ENCODE assay signal across 8 cellular contexts in the genomic region with DNA sequence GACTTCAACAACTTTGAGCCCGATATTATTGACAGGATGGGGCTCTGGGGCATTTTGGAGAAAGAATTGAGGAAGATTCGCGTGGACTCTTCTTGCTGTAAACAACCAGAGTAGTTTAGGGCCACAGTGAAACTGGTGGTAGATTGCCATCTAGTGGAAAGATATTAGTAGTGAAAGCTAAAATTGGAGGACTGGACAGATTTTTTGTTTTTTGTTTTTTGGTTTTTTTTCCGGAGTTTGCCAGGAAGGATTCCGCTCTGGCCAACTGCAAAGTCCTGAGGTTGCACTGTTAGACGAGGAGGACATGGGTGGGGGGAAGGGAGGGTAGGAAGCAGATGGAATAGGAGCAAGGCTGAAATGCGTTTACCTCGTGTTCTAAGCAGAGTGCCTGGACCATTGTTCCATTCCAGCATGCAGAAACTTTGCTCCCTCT. TPM values are rescaled to one million over a fixed set of nuclear protein-coding genes. Genes with fewer than 3 reads are reported as not detected.
DNase-seq lines count a peak whose midpoint lies in the region; ATAC-seq and TF ChIP-seq lines count a peak whose summit lies in the region.

No MANE protein-coding gene starts in this region.

- TF ChIP-seq CTCF in CD14-positive monocyte (IDR thresholded peaks at IDR 0.05) (peak; percentile 66), adrenal gland (IDR thresholded peaks at IDR 0.05) (peak; percentile 49 to 90 (median 73)), right atrium auricular region (IDR thresholded peaks at IDR 0.05) (peak; percentile 40 to 87)

- H3K4me3 ChIP-seq in adrenal gland = no peak overlapping the region
- no peak overlapping the region for H3K4me3 ChIP-seq in right atrium auricular region
- H3K4me3 ChIP-seq in skeletal muscle cell (ENCODE audit: low read depth, low read length) = no peak overlapping the region

- no peak for TF ChIP-seq POLR2A in adrenal gland (IDR thresholded peaks at IDR 0.05)

- WGBS in adrenal gland, 4 donors = 4 to 6% (median 4%) methylated on average over 8 of the region's 8 CpGs

- DNase-seq in CD14-positive monocyte (ENCODE audit: low spot score) = no peak
- peak; percentile 8 for DNase-seq in NCI-H2196 treated with DMSO at 0.1 percent for 48 hours (lab: John Stamatoyannopoulos, UW; ENCODE audit: unreplicated experiment)
- DNase-seq in adrenal gland = peak in 3 of 7 donors; percentile 15 to 27 (median 25)
- peak; percentile 54 for DNase-seq in right atrium auricular region (ENCODE audit: low spot score)
- peak; percentile 13 for DNase-seq in skeletal muscle cell (ENCODE audit: low read depth)
- DNase-seq in ureter (ENCODE audit: low spot score) = no peak

- H3K36me3 ChIP-seq in adrenal gland (replicated peaks in 1 of 2) = no peaks in the 10 kb centered on the region
- no peaks in the 10 kb centered on the region for H3K36me3 ChIP-seq in right atrium auricular region

- H3K27me3 Mint-ChIP-seq in CD14-positive monocyte (ENCODE audit: low read depth in 3 of 3) = peaks cover 1 to 5% (median 4%) of the 10 kb centered on the region in 3 donors

- H3K27ac ChIP-seq in adrenal gland (no peak overlapping the region), right atrium auricular region (no peak overlapping the region)

- H3K9me3 Mint-ChIP-seq in CD14-positive monocyte = no peaks in the 10 kb centered on the region

- peaks cover 4% of the 10 kb centered on the region for H3K4me1 Mint-ChIP-seq in CD14-positive monocyte

- H3K9me3 ChIP-seq in adrenal gland (replicated peaks in 1 of 3) (no peaks in the 10 kb centered on the region), right atrium auricular region (no peaks in the 10 kb centered on the region)

- no peaks in the 10 kb centered on the region for H3K27me3 ChIP-seq in adrenal gland
- no peaks in the 10 kb centered on the region for H3K27me3 ChIP-seq in right atrium auricular region

- no peaks in the 10 kb centered on the region for H3K36me3 Mint-ChIP-seq in CD14-positive monocyte

- H3K4me3 Mint-ChIP-seq in CD14-positive monocyte = peak overlapping the region in 1 of 2 donors; percentile 63

- H3K4me1 ChIP-seq in adrenal gland (replicated peaks in 1 of 2) (no peaks in the 10 kb centered on the region), right atrium auricular region (peaks cover 0 to 6% of the 10 kb centered on the region in 2 donors)

- H3K27ac Mint-ChIP-seq in CD14-positive monocyte = peak overlapping the region in 1 of 7 donors; percentile 33

- intact Hi-C loops in CD14-positive monocyte (cut with micrococcal nuclease) = loop anchor here in 1 of 2 donors (10.0 kb wide), 1 partner anchor 217 kb away; no protein-coding TSS in a partner anchor
- intact Hi-C loops in adrenal gland (cut with DNase I) = no loop called here

- peak; percentile 82 for ATAC-seq in GM18502 (IDR thresholded peaks at IDR 0.05; ENCODE audit: poor library complexity, unreplicated experiment)
- peak; percentile 63 for ATAC-seq in HG02970 (IDR thresholded peaks at IDR 0.05; ENCODE audit: low FRiP score, unreplicated experiment)

RNA-seq across cellular contexts. Expression of a gene that starts 11.7 kb away (rescaled TPM):
- polyA plus RNA-seq in CD14-positive monocyte (not detected), adrenal gland (not detected)
- total RNA-seq in adrenal gland (not detected), right atrium auricular region (not detected), ureter (not detected)

RNA-seq across cellular contexts. Expression of a gene that starts 36.6 kb away (rescaled TPM):
- polyA plus RNA-seq in CD14-positive monocyte (under 1 TPM in 1 of 2 donors, not detected in 1; 0.04 TPM), adrenal gland (1 to 10 TPM; 1.0 to 3.5 (median 1.7) TPM)
- total RNA-seq in adrenal gland (10 to 100 TPM in 1 of 8 donors, 1 to 10 TPM in 7; 4.3 to 10.1 (median 5.2) TPM), right atrium auricular region (1 to 10 TPM; 4.7 to 5.0 TPM), ureter (27.3 TPM)

Comparison
In these comparisons a context has a peak if more than half of its experiments do, and no peak if none do; other contexts are left out.
1. DNase-seq: peak in NCI-H2196 treated with DMSO at 0.1 percent for 48 hours (single experiment), right atrium auricular region (single experiment) and skeletal muscle cell (single experiment); none in CD14-positive monocyte (single experiment) and ureter (single experiment).
2. Peak in every context shown above with its lines, with median percentiles within 50 percentile points of each other: CTCF ChIP-seq.